Comparison of ENCODE assay signal across 17 cellular contexts in the genomic region with DNA sequence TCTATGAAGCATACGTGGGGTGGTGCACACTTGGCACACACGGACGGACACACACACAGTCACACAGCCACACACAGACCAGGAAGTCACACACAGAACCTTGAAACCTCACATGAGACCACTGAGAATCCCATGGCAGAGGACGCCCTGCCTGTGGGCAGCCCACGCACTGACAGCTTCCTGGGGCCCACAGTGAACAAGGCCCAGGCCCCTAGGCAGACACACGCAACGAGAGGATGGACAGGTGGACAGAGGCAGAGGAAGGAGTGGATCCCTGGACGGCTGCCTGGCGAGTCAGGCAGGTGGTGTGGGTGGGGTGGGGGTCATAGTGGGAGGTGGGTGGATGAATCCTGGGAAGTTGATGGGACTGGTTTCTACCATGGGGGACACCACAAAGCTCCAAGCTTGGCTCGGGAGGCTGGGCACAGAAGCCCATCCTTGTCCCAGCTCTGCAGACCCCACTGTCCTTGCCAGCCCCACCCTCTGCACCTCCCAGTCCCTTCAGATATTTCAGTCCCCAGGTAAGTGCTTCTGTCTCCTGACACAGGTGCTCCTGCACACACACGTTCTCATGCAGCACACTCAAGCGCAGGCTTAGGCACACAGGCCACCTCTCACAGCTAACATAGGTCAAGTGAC. TPM values are rescaled to one million over a fixed set of nuclear protein-coding genes. Genes with fewer than 3 reads are reported as not detected.
DNase-seq lines count a peak whose midpoint lies in the region; ATAC-seq and TF ChIP-seq lines count a peak whose summit lies in the region.
"Had no signal": no experiment of that assay in that cellular context is flagged by ENCODE, and none has a peak within 500 bp of the region (broad histone marks: within the 10 kb centered on the region; RNA-seq: fewer than 3 reads in every experiment).

No MANE protein-coding gene starts in this region.

- no peak for ATAC-seq in activated B cell treated with CpG ODN at 0.5 μM for 24 hours (ENCODE audit: low read depth)
- ATAC-seq in right cardiac atrium, result no peak

- WGBS in right cardiac atrium, result 81% methylated on average over 12 of the region's 12 CpGs
- WGBS in spleen, 5 donors, result 70 to 82% (median 74%) methylated on average over 11 to 12 of the region's 12 CpGs
- 69 to 72% (median 71%) methylated on average over 12 of the region's 12 CpGs for WGBS in stomach, 5 donors

- H3K27me3 Mint-ChIP-seq in activated B cell treated with CpG ODN at 0.5 μM for 24 hours, result no peaks in the 10 kb centered on the region

- POLR2A ChIA-PET in activated B cell treated with CpG ODN at 0.5 μM for 24 hours (lab: Charles Lee), result no interaction called here

- CTCF ChIA-PET in activated B cell treated with CpG ODN at 0.5 μM for 24 hours (lab: Charles Lee), result no interaction called here

- intact Hi-C loops in activated B cell treated with CpG ODN at 0.5 μM for 24 hours (cut with micrococcal nuclease), result no loop called here
- intact Hi-C loops in right cardiac atrium (cut with DNase I), result no loop called here
- intact Hi-C loops in spleen (cut with DNase I; ENCODE audit: low total_unique reads), result no loop called here
- intact Hi-C loops in stomach (cut with DNase I; ENCODE audit: low total_unique reads), result no loop called here

- TF ChIP-seq POLR2A in spleen (IDR thresholded peaks at IDR 0.05) (no peak), stomach (IDR thresholded peaks at IDR 0.05) (no peak)

- H3K9me3 ChIP-seq in right cardiac atrium (ENCODE audit: control insufficient read depth, low read length) (no peaks in the 10 kb centered on the region), spleen (no peaks in the 10 kb centered on the region), stomach (no peaks in the 10 kb centered on the region)
- H3K9me3 ChIP-seq: uterus had no signal

- no peak for TF ChIP-seq CTCF in activated B cell treated with CpG ODN at 0.5 μM for 24 hours (IDR thresholded peaks at IDR 0.05)
- TF ChIP-seq CTCF in spleen (IDR thresholded peaks at IDR 0.05 in 8 of 11, conservative IDR thresholded peaks at IDR 0.05 in 3 of 11), result no peak
- no peak for TF ChIP-seq CTCF in stomach (IDR thresholded peaks at IDR 0.05)

- H3K4me1 ChIP-seq in right cardiac atrium (ENCODE audit: control insufficient read depth, insufficient read depth, low read length) (no peaks in the 10 kb centered on the region), spleen (no peaks in the 10 kb centered on the region), stomach (no peaks in the 10 kb centered on the region)
- H3K4me1 ChIP-seq: uterus had no signal

- no peaks in the 10 kb centered on the region for H3K36me3 ChIP-seq in spleen
- no peaks in the 10 kb centered on the region for H3K36me3 ChIP-seq in stomach
- H3K36me3 ChIP-seq: uterus had no signal

- TF ChIP-seq EP300 in stomach (IDR thresholded peaks at IDR 0.05), result no peak

- H3K36me3 Mint-ChIP-seq in activated B cell treated with CpG ODN at 0.5 μM for 24 hours (ENCODE audit: low read depth), result no peaks in the 10 kb centered on the region

- H3K4me3 Mint-ChIP-seq in activated B cell treated with CpG ODN at 0.5 μM for 24 hours, result no peak overlapping the region

- DNase-seq in activated effector memory CD4-positive, alpha-beta T cell treated with anti-CD3 and anti-CD28 coated beads, Interleukin-2, amount 50 U/mL, for 16 hours, result peak; percentile 56
- no peak for DNase-seq in activated effector memory CD4-positive, alpha-beta T cell treated with Interleukin-2 at 50 U/mL for 16 hours
- DNase-seq in activated B cell treated with CpG ODN at 0.5 μM for 24 hours (peak; percentile 10), right cardiac atrium (peak in 2 of 3 donors; percentile 4 to 40), spleen (peak; percentile 67), AG08395 (ENCODE audit: low spot score) (no peak), COLO829 (ENCODE audit: low spot score) (no peak), stomach (no peak)
- DNase-seq: activated CD4-positive, alpha-beta T cell treated with anti-CD3 and anti-CD28 coated beads for 48 hours; DND-41; NCI-H1092; nucleus accumbens; SW 1271 had no signal

- no peak overlapping the region for H3K4me3 ChIP-seq in right cardiac atrium (ENCODE audit: low read length)
- no peak overlapping the region for H3K4me3 ChIP-seq in spleen
- H3K4me3 ChIP-seq in stomach, result no peak overlapping the region
- H3K4me3 ChIP-seq: hepatocyte, lung, uterus had no signal

- H3K9me3 Mint-ChIP-seq in activated B cell treated with CpG ODN at 0.5 μM for 24 hours, result no peaks in the 10 kb centered on the region

- no peaks in the 10 kb centered on the region for H3K27me3 ChIP-seq in right cardiac atrium (ENCODE audit: control insufficient read depth, insufficient read depth)
- H3K27me3 ChIP-seq in spleen (replicated peaks in 1 of 7), result no peaks in the 10 kb centered on the region
- H3K27me3 ChIP-seq in stomach, result no peaks in the 10 kb centered on the region
- H3K27me3 ChIP-seq: hepatocyte, uterus had no signal

- H3K27ac Mint-ChIP-seq in activated B cell treated with CpG ODN at 0.5 μM for 24 hours, result no peak overlapping the region

- H3K4me1 Mint-ChIP-seq in activated B cell treated with CpG ODN at 0.5 μM for 24 hours, result no peaks in the 10 kb centered on the region

- H3K27ac ChIP-seq in right cardiac atrium (ENCODE audit: low read length) (no peak overlapping the region), spleen (no peak overlapping the region), stomach (no peak overlapping the region)
- H3K27ac ChIP-seq: hepatocyte, uterus had no signal

RNA-seq across cellular contexts. Expression of gene WNT9A, which starts 49.1 kb away (rescaled TPM):
- 0.05 TPM in 1 of 2 replicates, not detected in the other for total RNA-seq in activated B cell treated with CpG ODN at 0.5 μM for 24 hours
- total RNA-seq in right cardiac atrium, result 1 to 10 TPM in 2 of 4 donors, under 1 TPM in 2; 0.60 to 1.8 (median 1.2) TPM
- 0.63 TPM for polyA plus RNA-seq in right cardiac atrium
- total RNA-seq in spleen, result 1 to 10 TPM in 4 of 7 donors, under 1 TPM in 3; 0.37 to 3.6 (median 1.2) TPM
- polyA plus RNA-seq in spleen, result under 1 TPM; 0.08 to 0.70 (median 0.11) TPM
- total RNA-seq in stomach, result 10 to 100 TPM in 1 of 5 donors, 1 to 10 TPM in 4; 1.7 to 22.2 (median 4.3) TPM
- polyA plus RNA-seq in stomach, result 1 to 10 TPM; 1.1 to 2.0 (median 1.1) TPM
- total RNA-seq: OCI-LY7 had no signal

Comparison
In these comparisons a context has a peak if more than half of its experiments do, and no peak if none do; other contexts are left out.
1. DNase-seq: peak in activated effector memory CD4-positive, alpha-beta T cell treated with anti-CD3 and anti-CD28 coated beads, Interleukin-2, amount 50 U/mL, for 16 hours (single experiment), activated B cell treated with CpG ODN at 0.5 μM for 24 hours (single experiment), right cardiac atrium (2 of 3) and spleen (single experiment); none in activated effector memory CD4-positive, alpha-beta T cell treated with Interleukin-2 at 50 U/mL for 16 hours (single experiment), AG08395 (single experiment), COLO829 (single experiment) and stomach (single experiment).